ENCODE assay signal across 10 cellular contexts in the genomic region with DNA sequence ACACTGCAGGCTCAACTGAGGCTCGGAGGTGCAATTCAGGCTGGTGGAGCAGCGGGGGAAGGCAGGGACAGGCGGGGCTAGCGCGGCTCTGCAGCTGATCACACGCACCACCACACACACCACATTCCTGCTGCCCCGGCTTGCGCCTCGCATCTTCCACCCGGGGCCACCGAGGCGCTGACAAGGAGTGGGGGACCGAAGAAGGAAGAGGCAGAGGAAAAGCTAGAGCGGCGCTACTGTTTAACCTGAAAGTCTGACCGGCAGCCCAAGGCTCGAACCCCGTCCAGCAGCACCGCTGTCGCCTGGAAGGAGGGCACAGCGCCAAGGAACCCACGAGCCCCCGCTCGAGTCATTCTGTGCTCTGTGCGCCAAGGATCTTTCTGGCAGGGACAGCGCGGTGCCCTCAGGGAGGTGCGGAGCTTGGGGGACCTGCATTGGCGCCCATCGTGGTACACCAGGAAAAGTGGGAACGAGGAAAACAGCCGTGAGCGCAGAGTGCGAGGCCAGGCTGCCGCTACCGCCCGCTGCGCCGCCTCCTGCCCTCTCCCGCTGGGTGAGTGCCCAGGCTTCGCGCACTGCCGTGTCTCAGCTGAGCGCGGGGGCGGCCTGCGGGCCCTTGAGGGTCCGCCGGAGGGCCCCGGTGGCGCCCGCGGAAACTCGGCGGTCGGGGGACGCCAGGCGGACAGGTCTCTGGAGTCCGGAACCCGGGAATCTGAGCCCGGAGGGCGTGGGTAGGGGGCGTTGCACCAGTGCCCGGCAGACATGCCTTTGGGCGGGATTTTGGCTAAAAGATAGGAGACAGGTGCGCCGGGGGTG. TPM values are rescaled to one million over a fixed set of nuclear protein-coding genes. Genes with fewer than 3 reads are reported as not detected.
A peak's percentile ranks its signal among the peaks of the same experiment; 100 is the strongest.
DNase-seq lines count a peak whose midpoint lies in the region; ATAC-seq and TF ChIP-seq lines count a peak whose summit lies in the region.
"Had no signal": no experiment of that assay in that cellular context is flagged by ENCODE, and none has a peak within 500 bp of the region (broad histone marks: within the 10 kb centered on the region; RNA-seq: fewer than 3 reads in every experiment).

No MANE protein-coding gene starts in this region.

- no peak for TF ChIP-seq EP300 in upper lobe of left lung (IDR thresholded peaks at IDR 0.05)

- DNase-seq in NCI-H2081 (lab: John Stamatoyannopoulos, UW) (peak; percentile 43 to 74), NCI-H2081 treated with DMSO at 0.1 percent for 48 hours (lab: John Stamatoyannopoulos, UW) (no peak), cerebellar cortex (ENCODE audit: low spot score) (peak; percentile 84), lung (ENCODE audit: low spot score) (no peak), upper lobe of left lung (peak in 1 of 2 donors; percentile 78), medulla oblongata (ENCODE audit: extremely low spot score) (no peak), NCI-H226 (no peak)

- H3K4me1 ChIP-seq in lung (ENCODE audit: control insufficient read depth in 2 of 2, insufficient read depth in 2 of 2, low read length in 2 of 2), result peaks cover 0 to 9% of the 10 kb centered on the region in 2 donors
- peaks cover 11 to 23% (median 18%) of the 10 kb centered on the region in 4 donors for H3K4me1 ChIP-seq in upper lobe of left lung

- peaks cover 0 to 6% of the 10 kb centered on the region in 2 donors for H3K9me3 ChIP-seq in lung (ENCODE audit: control insufficient read depth in 2 of 2, insufficient read depth in 1 of 2, low read length in 1 of 2)
- no peaks in the 10 kb centered on the region for H3K9me3 ChIP-seq in upper lobe of left lung

- H3K27me3 ChIP-seq in lung (ENCODE audit: control insufficient read depth, insufficient read depth) (no peaks in the 10 kb centered on the region), upper lobe of left lung (peaks cover 2 to 22% (median 12%) of the 10 kb centered on the region in 4 donors)

- no peak for TF ChIP-seq POLR2A in upper lobe of left lung (IDR thresholded peaks at IDR 0.05)

- WGBS in lung, 2 donors, result 1 to 2% methylated on average over 61 to 67 of the region's 67 CpGs
- WGBS in upper lobe of left lung, 2 donors, result 3 to 8% methylated on average over 27 to 53 of the region's 67 CpGs

- ATAC-seq in lung (ENCODE audit: insufficient read depth, low FRiP score) (no peak), upper lobe of left lung (ENCODE audit: low FRiP score in 2 of 2) (peak; percentile 58 to 75), HG03571 (IDR thresholded peaks at IDR 0.05; ENCODE audit: unreplicated experiment) (no peak)

- H3K27ac ChIP-seq in lung (ENCODE audit: low read depth in 1 of 2, low read length in 1 of 2) (no peak overlapping the region), upper lobe of left lung (no peak overlapping the region)
- H3K27ac ChIP-seq: epithelial cell of prostate had no signal

- H3K4me3 ChIP-seq in lung (peak overlapping the region; percentile 5), upper lobe of left lung (peak overlapping the region in 3 of 4 donors; percentile 33 to 49 (median 46))

- TF ChIP-seq CTCF in lung (IDR thresholded peaks at IDR 0.05; ENCODE audit: control extremely low read depth, extremely low read depth) (no peak), upper lobe of left lung (IDR thresholded peaks at IDR 0.05) (no peak)

- no peaks in the 10 kb centered on the region for H3K36me3 ChIP-seq in lung (ENCODE audit: control insufficient read depth in 2 of 2, insufficient read depth in 2 of 2, low read length in 2 of 2)
- H3K36me3 ChIP-seq in upper lobe of left lung, result no peaks in the 10 kb centered on the region

RNA-seq across cellular contexts. Expression of gene KCNJ3, which starts 0.9 kb away (rescaled TPM):
- total RNA-seq in lung, result under 1 TPM; 0.06 to 0.31 TPM
- under 1 TPM; 0.01 to 0.04 TPM for polyA plus RNA-seq in lung
- not detected for total RNA-seq in upper lobe of left lung
- polyA plus RNA-seq: AG04450 had no signal

Comparison
In these comparisons a context has a peak if more than half of its experiments do, and no peak if none do; other contexts are left out.
1. DNase-seq: peak in NCI-H2081 (2 of 2) and cerebellar cortex (single experiment); none in NCI-H2081 treated with DMSO at 0.1 percent for 48 hours (single experiment), lung (single experiment), medulla oblongata (single experiment) and NCI-H226 (single experiment).
2. ATAC-seq: peak in upper lobe of left lung (2 of 2); none in lung (single experiment) and HG03571 (single experiment).